18 cellular contexts compared by ENCODE assay signal in the genomic region with DNA sequence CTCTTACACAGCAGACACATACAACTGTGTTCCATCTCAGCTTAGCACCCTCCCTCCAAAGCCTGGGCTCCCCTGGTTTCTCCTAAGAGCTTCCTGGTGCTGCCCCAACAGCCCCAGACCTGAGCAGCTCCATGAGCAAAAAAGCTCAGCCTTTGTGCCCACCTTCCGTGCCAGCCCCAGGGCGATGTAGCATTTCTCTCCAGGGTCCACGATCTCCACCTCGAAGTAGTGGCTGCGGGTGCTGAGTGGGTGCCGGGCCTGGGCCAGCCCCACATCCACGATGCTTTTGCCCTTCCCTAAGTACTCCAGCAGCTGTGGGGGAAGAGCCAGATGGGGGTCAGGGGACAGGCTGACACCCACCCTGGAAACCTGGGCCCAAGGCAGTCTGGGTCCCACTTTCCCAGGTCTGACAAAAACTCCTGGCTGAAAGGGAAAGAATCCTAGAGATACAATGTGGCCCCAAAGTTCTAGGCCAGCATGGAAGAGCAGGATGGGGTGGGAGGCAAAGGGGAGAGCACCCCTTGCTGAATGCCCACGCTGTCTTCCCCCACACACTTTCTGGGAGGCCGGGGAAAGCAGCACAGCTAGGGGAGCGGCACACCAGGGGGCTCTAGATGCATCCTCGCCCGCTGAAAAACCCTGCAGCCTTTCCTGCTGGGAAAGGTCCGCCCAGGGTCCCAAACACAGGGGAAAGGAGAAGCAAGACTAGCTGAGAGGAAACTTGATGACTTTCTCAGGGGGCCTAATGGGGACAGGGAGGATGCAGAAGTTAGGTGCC. TPM values are rescaled to one million over a fixed set of nuclear protein-coding genes. Genes with fewer than 3 reads are reported as not detected.
DNase-seq lines count a peak whose midpoint lies in the region; FAIRE-seq and TF ChIP-seq lines count a peak whose summit lies in the region.
"Had no signal": no experiment of that assay in that cellular context is flagged by ENCODE, and none has a peak within 500 bp of the region (broad histone marks: within the 10 kb centered on the region; RNA-seq: fewer than 3 reads in every experiment).

No MANE protein-coding gene starts in this region.

- dilution Hi-C loops in mammary epithelial cell (cut with HindIII; ENCODE audit: low sequenced_read_pairs), result loop anchor here (5.0 kb wide), 2 partner anchors 34 to 64 kb away; a partner anchor contains a TSS

- no peak overlapping the region for H4K91ac ChIP-seq in H1 (replicated peaks; ENCODE audit: insufficient read length, low read length)
- no peak overlapping the region for H4K91ac ChIP-seq in neuronal stem cell (ENCODE audit: low read depth, low read length, poor library complexity)

- no peak for TF ChIP-seq EP300 in H1 (IDR thresholded peaks at IDR 0.05; ENCODE audit: borderline replicate concordance in 1 of 2, low read depth in 2 of 2, low read length in 2 of 2)

- no peaks in the 10 kb centered on the region for H3K23me2 ChIP-seq in H1 (ENCODE audit: low read depth, low read length)

- H3K4ac ChIP-seq in H1 (replicated peaks; ENCODE audit: insufficient read length, low read depth, low read length) (no peak overlapping the region), neuronal stem cell (ENCODE audit: low read length) (no peak overlapping the region)

- TF ChIP-seq POLR2A in breast epithelium (IDR thresholded peaks at IDR 0.05), result no peak
- TF ChIP-seq POLR2A in H1 (IDR thresholded peaks at IDR 0.05; ENCODE audit: control extremely low read depth in 1 of 2, low read depth in 2 of 2, low read length in 2 of 2), result no peak
- TF ChIP-seq POLR2A in uterus (IDR thresholded peaks at IDR 0.05), result no peak

- H2BK5ac ChIP-seq in H1 (ENCODE audit: low read depth, low read length) (no peak overlapping the region), neuronal stem cell (ENCODE audit: low read length) (no peak overlapping the region)

- H3K4me1 ChIP-seq in breast epithelium (peaks cover 4% of the 10 kb centered on the region in 2 donors), mammary epithelial cell (ENCODE audit: insufficient read depth, low read length) (peaks cover 42% of the 10 kb centered on the region), H1 (replicated peaks in 1 of 4; ENCODE audit: control insufficient read depth in 3 of 4, insufficient read depth in 4 of 4, low read length in 3 of 4) (peaks cover 4 to 16% (median 10%) of the 10 kb centered on the region in 4 experiments), neuronal stem cell (ENCODE audit: control insufficient read depth in 2 of 2, insufficient read depth in 1 of 2, low read depth in 1 of 2, low read length in 2 of 2) (peaks cover 12 to 18% of the 10 kb centered on the region in 2 donors), uterus (peaks cover 9 to 17% of the 10 kb centered on the region in 2 donors)
- H3K4me1 ChIP-seq: HAP-1 had no signal

- POLR2A ChIA-PET in H1 (lab: Charles Lee; ENCODE audit: partially characterized antibody), result interaction anchor here (0.9 to 1.2 kb wide), 2 partner anchors 11 to 31 kb away, joined by 3 read pairs; a partner anchor contains a TSS

- H2AK5ac ChIP-seq in H1 (ENCODE audit: low read depth, low read length) (no peak overlapping the region), neuronal stem cell (ENCODE audit: low read depth, low read length) (no peak overlapping the region)

- no peak for DNase-seq in breast epithelium (ENCODE audit: low spot score in 2 of 2)
- no peak for DNase-seq in mammary epithelial cell
- DNase-seq in H1 (ENCODE audit: low read depth in 1 of 2, low spot score in 2 of 2), result no peak
- DNase-seq in neuronal stem cell (ENCODE audit: low spot score), result no peak
- peak in 1 of 2 donors; percentile 19 for DNase-seq in uterus
- DNase-seq in AG20443 (ENCODE audit: low spot score), result no peak
- DNase-seq in DMS 273 treated with DMSO at 0.1 percent for 48 hours (lab: John Stamatoyannopoulos, UW), result no peak
- DNase-seq in medulla oblongata (ENCODE audit: extremely low spot score), result no peak
- DNase-seq: ACHN; activated CD4-positive, alpha-beta T cell treated with anti-CD3 and anti-CD28 coated beads, Interleukin-2, amount 50 U/mL, for 4 hours; NCI-H1092 treated with DMSO at 0.1 percent for 48 hours; NK-92 treated with Interleukin-12 subunit alpha and Interleukin-12 subunit beta, amount 100 ng/mL, for 24 hours; stimulated activated CD8-positive, alpha-beta memory T cell treated with anti-CD3 and anti-CD28 coated beads, Interleukin-4, amount 100 ng/mL, for 48 hours had no signal

- H3K4me2 ChIP-seq in mammary epithelial cell (ENCODE audit: insufficient read depth, low read depth, low read length) (no peak overlapping the region), H1 (ENCODE audit: insufficient read depth in 1 of 2, low read depth in 2 of 2, low read length in 2 of 2) (no peak overlapping the region), neuronal stem cell (ENCODE audit: insufficient read depth, low read length, poor library complexity, severe bottlenecking) (no peak overlapping the region)

- no peaks in the 10 kb centered on the region for H3K9me3 ChIP-seq in breast epithelium
- H3K9me3 ChIP-seq in mammary epithelial cell (replicated peaks; ENCODE audit: insufficient read depth, low read length), result no peaks in the 10 kb centered on the region
- no peaks in the 10 kb centered on the region for H3K9me3 ChIP-seq in H1 (ENCODE audit: insufficient read depth in 2 of 2, low read depth in 1 of 2, low read length in 1 of 2)
- H3K9me3 ChIP-seq in neuronal stem cell (replicated peaks in 1 of 2; ENCODE audit: control insufficient read depth in 2 of 2, insufficient read depth in 1 of 2, low read depth in 1 of 2, low read length in 2 of 2), result no peaks in the 10 kb centered on the region
- H3K9me3 ChIP-seq in uterus, result no peaks in the 10 kb centered on the region
- H3K9me3 ChIP-seq: HAP-1, SJSA1 had no signal

- H2BK15ac ChIP-seq in H1 (ENCODE audit: low read length) (no peak overlapping the region), neuronal stem cell (ENCODE audit: low read length) (no peak overlapping the region)

- H3K27ac ChIP-seq in breast epithelium (peak overlapping the region; percentile 67 to 87), mammary epithelial cell (ENCODE audit: insufficient read depth, low read depth, low read length) (no peak overlapping the region), H1 (ENCODE audit: low read depth, low read length) (no peak overlapping the region), neuronal stem cell (replicated peaks; ENCODE audit: low read length) (no peak overlapping the region), uterus (peak overlapping the region; percentile 86 to 89)
- H3K27ac ChIP-seq: SJSA1 had no signal

- H3K14ac ChIP-seq in H1 (ENCODE audit: insufficient read length), result no peak overlapping the region
- peak overlapping the region; percentile 11 for H3K14ac ChIP-seq in neuronal stem cell (ENCODE audit: low read length)

- TF ChIP-seq RAD21 in H1 (IDR thresholded peaks at IDR 0.05 in 1 of 2, conservative IDR thresholded peaks at IDR 0.05 in 1 of 2; ENCODE audit: low read depth in 2 of 2, low read length in 2 of 2), result no peak

- H2AFZ ChIP-seq in mammary epithelial cell (ENCODE audit: low read depth, low read length) (no peak overlapping the region), H1 (ENCODE audit: low read length) (no peak overlapping the region), neuronal stem cell (ENCODE audit: low read length) (no peak overlapping the region)

- H3K18ac ChIP-seq in H1 (ENCODE audit: extremely low read depth, low read length) (no peak overlapping the region), neuronal stem cell (ENCODE audit: low read length) (no peak overlapping the region)

- no peaks in the 10 kb centered on the region for H3K27me3 ChIP-seq in breast epithelium
- no peaks in the 10 kb centered on the region for H3K27me3 ChIP-seq in mammary epithelial cell (ENCODE audit: insufficient read depth, low read length)
- peaks cover 0 to 2% (median 0%) of the 10 kb centered on the region in 4 experiments; a peak in 2 of 7 replicates for H3K27me3 ChIP-seq in H1 (replicated peaks in 1 of 4; ENCODE audit: control insufficient read depth in 3 of 4, extremely low read depth in 1 of 4, insufficient read depth in 3 of 4, low read length in 3 of 4)
- no peaks in the 10 kb centered on the region for H3K27me3 ChIP-seq in neuronal stem cell (ENCODE audit: control insufficient read depth in 3 of 3, insufficient read depth in 3 of 3, low read depth in 1 of 3, low read length in 3 of 3)
- no peaks in the 10 kb centered on the region for H3K27me3 ChIP-seq in uterus
- H3K27me3 ChIP-seq: SJSA1 had no signal

- intact Hi-C loops in breast epithelium (cut with DNase I; ENCODE audit: low total_unique reads), result no loop called here
- intact Hi-C loops in mammary epithelial cell (cut with micrococcal nuclease), result loop anchor here (5.0 to 10.0 kb wide), 2 partner anchors 114 to 227 kb away; a partner anchor contains a TSS
- intact Hi-C loops in uterus (cut with DNase I; ENCODE audit: low total_unique reads), result loop anchor here (2.0 to 10.0 kb wide), 2 partner anchors 31 to 127 kb away; no protein-coding TSS in a partner anchor

- H3K4me3 ChIP-seq in breast epithelium (no peak overlapping the region), mammary epithelial cell (replicated peaks in 1 of 3; ENCODE audit: insufficient read depth in 1 of 3, low read depth in 2 of 3, low read length in 3 of 3) (no peak overlapping the region), H1 (ENCODE audit: extremely low read depth in 1 of 4, insufficient read depth in 2 of 4, low read depth in 3 of 4, low read length in 4 of 4) (no peak overlapping the region), neuronal stem cell (ENCODE audit: low read length in 2 of 2) (no peak overlapping the region), uterus (no peak overlapping the region)
- H3K4me3 ChIP-seq: HAP-1, SJSA1 had no signal

- H3K9ac ChIP-seq in mammary epithelial cell (ENCODE audit: insufficient read depth, low read length) (no peak overlapping the region), H1 (replicated peaks in 1 of 4; ENCODE audit: extremely low read depth in 1 of 4, low read depth in 3 of 4, low read length in 3 of 4) (no peak overlapping the region), neuronal stem cell (ENCODE audit: low read depth, low read length, poor library complexity) (no peak overlapping the region)

- H3K56ac ChIP-seq in H1 (replicated peaks; ENCODE audit: insufficient read length, low read depth, low read length), result no peak overlapping the region

- no peaks in the 10 kb centered on the region for H3K79me1 ChIP-seq in H1 (ENCODE audit: low read depth, low read length)
- no peaks in the 10 kb centered on the region for H3K79me1 ChIP-seq in neuronal stem cell (ENCODE audit: low read depth, low read length)

- H2BK20ac ChIP-seq in H1 (ENCODE audit: low read length), result no peak overlapping the region

- 87% methylated on average over 11 of the region's 13 CpGs for WGBS in mammary epithelial cell (ENCODE audit: low coverage, missing lambda C conversion rate)
- WGBS in H1 (ENCODE audit: extremely low coverage in 1 of 2, insufficient coverage in 1 of 2, insufficient read length in 1 of 2, insufficient replicate concordance in 2 of 2, low coverage in 1 of 2, low lambda C conversion rate in 2 of 2, missing lambda C conversion rate in 1 of 2), 2 experiments, result 79% methylated on average over 12 of the region's 13 CpGs; no CpG with 5 or more reads in 1 of the 2 experiments
- no CpG with 5 or more reads among the region's 13 CpGs for WGBS in neuronal stem cell (ENCODE audit: extremely low coverage in 2 of 2, insufficient read length in 2 of 2, insufficient replicate concordance in 1 of 2), 2 donors

- FAIRE-seq in H1 (lab: Jason Lieb, UNC), result no peak

- H4K8ac ChIP-seq in H1 (ENCODE audit: extremely low read depth, insufficient read depth, low read length) (peak overlapping the region; percentile 29; the same call in 1 of the 2 replicates), neuronal stem cell (ENCODE audit: low read depth, low read length) (no peak overlapping the region)

- TF ChIP-seq CTCF in breast epithelium (IDR thresholded peaks at IDR 0.05), result no peak
- TF ChIP-seq CTCF in mammary epithelial cell (conservative IDR thresholded peaks at IDR 0.05 in 1 of 2, IDR thresholded peaks at IDR 0.05 in 1 of 2; ENCODE audit: extremely low read depth in 1 of 2, insufficient read depth in 1 of 2, low read depth in 1 of 2, low read length in 2 of 2), result no peak
- TF ChIP-seq CTCF in H1 (IDR thresholded peaks at IDR 0.05; ENCODE audit: control extremely low read depth in 1 of 3, insufficient read depth in 1 of 3, low read depth in 1 of 3, low read length in 3 of 3), result no peak
- no peak for TF ChIP-seq CTCF in uterus (IDR thresholded peaks at IDR 0.05)

- H3K36me3 ChIP-seq in breast epithelium (no peaks in the 10 kb centered on the region), mammary epithelial cell (ENCODE audit: insufficient read depth, low read length) (peaks cover 4% of the 10 kb centered on the region), H1 (ENCODE audit: control insufficient read depth in 2 of 4, insufficient read depth in 4 of 4, low read length in 3 of 4) (no peaks in the 10 kb centered on the region), neuronal stem cell (replicated peaks in 1 of 2; ENCODE audit: control insufficient read depth in 2 of 2, insufficient read depth in 2 of 2, low read length in 2 of 2) (peaks cover 3 to 6% of the 10 kb centered on the region in 2 donors), uterus (no peaks in the 10 kb centered on the region)

- H3K79me2 ChIP-seq in mammary epithelial cell (ENCODE audit: insufficient read depth, low read length) (no peaks in the 10 kb centered on the region), H1 (ENCODE audit: control insufficient read depth in 1 of 2, insufficient read depth in 2 of 2, low read length in 2 of 2) (no peaks in the 10 kb centered on the region)

- CTCF ChIA-PET in mammary epithelial cell (lab: Charles Lee; ENCODE audit: low non-redundant PET), result no interaction called here
- CTCF ChIA-PET in H1 (lab: Charles Lee; ENCODE audit: partially characterized antibody), result interaction anchor here (1.0 to 22.4 kb wide), 10 partner anchors 12 to 183 kb away, joined by 3 to 531 read pairs (median 53); a partner anchor contains a TSS

- H3K23ac ChIP-seq in H1 (ENCODE audit: insufficient read length) (no peak overlapping the region), neuronal stem cell (ENCODE audit: low read depth, low read length, poor library complexity) (no peak overlapping the region)

- no TSS peak for BruUV-seq in mammary epithelial cell (replicated peaks; lab: Mats Ljungman, UMichigan)

- H4K5ac ChIP-seq in H1 (ENCODE audit: insufficient read length, low read depth, low read length), result no peak overlapping the region

- H2BK120ac ChIP-seq in H1 (replicated peaks; ENCODE audit: low read depth, low read length) (no peak overlapping the region), neuronal stem cell (ENCODE audit: low read depth, low read length) (no peak overlapping the region)

- in situ Hi-C loops in mammary epithelial cell (cut with MboI; ENCODE audit: low sequenced_read_pairs in 2 of 2), result loop anchor here (5.0 to 25.0 kb wide), 2 partner anchors 34 to 219 kb away; a partner anchor contains a TSS

- H4K20me1 ChIP-seq in mammary epithelial cell (ENCODE audit: insufficient read depth, low read length) (no peaks in the 10 kb centered on the region), H1 (replicated peaks in 1 of 2; ENCODE audit: control insufficient read depth in 1 of 2, insufficient read depth in 2 of 2, low read length in 2 of 2) (peaks cover 2 to 6% of the 10 kb centered on the region in 2 experiments)

- H2BK12ac ChIP-seq in H1 (ENCODE audit: low read depth, low read length) (no peak overlapping the region), neuronal stem cell (ENCODE audit: low read length) (no peak overlapping the region)

RNA-seq across cellular contexts. Expression of a gene that starts 11.0 kb away (rescaled TPM):
- total RNA-seq in breast epithelium (10 to 100 TPM; 31.8 to 45.8 (median 36.3) TPM), mammary epithelial cell (10 to 100 TPM; 30.0 to 39.4 TPM), uterus (10 to 100 TPM; 15.9 to 75.5 (median 28.9) TPM)
- polyA plus RNA-seq in mammary epithelial cell (28.0 TPM), H1 (2011; rRNA removed) (8.0 and 10.4 TPM in 2 replicates)
- 85.5 TPM for polyA minus RNA-seq in mammary epithelial cell
- 6.6 and 6.8 TPM in 2 replicates for total RNA-seq in H1 (2021; fragmentation: NEBNext Ultra II Directional; extraction: Animal tissue kit (Norgen Biotek cat#: 25700))
- polyA plus RNA-seq in H1 (2011; cell fraction: cytosol; rRNA removed), result 7.4 TPM
- 10.8 TPM for polyA plus RNA-seq in H1 (2011; cell fraction: nucleus; rRNA removed)
- 4.9 to 8.7 TPM (median 6.7 TPM) in 4 replicates for polyA plus RNA-seq in H1 (2012, experiment 1 of 2)
- polyA plus RNA-seq in H1 (2012, experiment 2 of 2), result 6.0 TPM
- 3.4 TPM for polyA plus RNA-seq in H1 (2013, experiment 1 of 2)
- polyA plus RNA-seq in H1 (2013, experiment 2 of 2), result 4.0 TPM
- 7.9 and 9.9 TPM in 2 replicates for polyA minus RNA-seq in H1 (2011; rRNA and poly(A)+ RNA removed)
- 4.6 TPM for polyA minus RNA-seq in H1 (2011; cell fraction: cytosol; rRNA and poly(A)+ RNA removed)
- 7.6 TPM for polyA minus RNA-seq in H1 (2011; cell fraction: nucleus; rRNA and poly(A)+ RNA removed)
- 3.1 TPM for polyA plus RNA-seq in neuronal stem cell (2013, experiment 1 of 2)
- 3.1 TPM for polyA plus RNA-seq in neuronal stem cell (2013, experiment 2 of 2)

RNA-seq across cellular contexts. Expression of a gene that starts 18.3 kb away (rescaled TPM):
- total RNA-seq in breast epithelium (100 to 1,000 TPM in 2 of 3 donors, 10 to 100 TPM in 1; 65.4 to 228 (median 156) TPM), mammary epithelial cell (1 to 10 TPM; 3.7 to 4.2 TPM), uterus (100 to 1,000 TPM in 2 of 4 donors, 10 to 100 TPM in 2; 64.0 to 394 (median 112) TPM)
- polyA plus RNA-seq in mammary epithelial cell (6.6 TPM), H1 (2011; rRNA removed) (2.8 and 5.0 TPM in 2 replicates)
- polyA minus RNA-seq in mammary epithelial cell, result 16.7 TPM
- 4.7 and 5.8 TPM in 2 replicates for total RNA-seq in H1 (2021; fragmentation: NEBNext Ultra II Directional; extraction: Animal tissue kit (Norgen Biotek cat#: 25700))
- 1.7 TPM for polyA plus RNA-seq in H1 (2011; cell fraction: cytosol; rRNA removed)
- 25.7 TPM for polyA plus RNA-seq in H1 (2011; cell fraction: nucleus; rRNA removed)
- 4.3 to 6.2 TPM (median 4.8 TPM) in 4 replicates for polyA plus RNA-seq in H1 (2012, experiment 1 of 2)
- 2.5 TPM for polyA plus RNA-seq in H1 (2012, experiment 2 of 2)
- 3.7 TPM for polyA plus RNA-seq in H1 (2013, experiment 1 of 2)
- 3.4 TPM for polyA plus RNA-seq in H1 (2013, experiment 2 of 2)
- polyA minus RNA-seq in H1 (2011; rRNA and poly(A)+ RNA removed), result 1.7 and 2.8 TPM in 2 replicates
- polyA minus RNA-seq in H1 (2011; cell fraction: cytosol; rRNA and poly(A)+ RNA removed), result 10.8 TPM
- polyA minus RNA-seq in H1 (2011; cell fraction: nucleus; rRNA and poly(A)+ RNA removed), result 10.6 TPM
- polyA plus RNA-seq in neuronal stem cell (2013, experiment 1 of 2), result 1.6 TPM
- polyA plus RNA-seq in neuronal stem cell (2013, experiment 2 of 2), result 0.83 TPM

RNA-seq across cellular contexts. Expression of a gene that starts 29.3 kb away (rescaled TPM):
- 100 to 1,000 TPM; 169 to 708 (median 284) TPM for total RNA-seq in breast epithelium
- 100 to 1,000 TPM in 1 of 2 donors, 10 to 100 TPM in 1; 47.7 to 125 TPM for total RNA-seq in mammary epithelial cell
- polyA plus RNA-seq in mammary epithelial cell, result 291 TPM
- polyA minus RNA-seq in mammary epithelial cell, result 208 TPM
- total RNA-seq in H1 (2021; fragmentation: NEBNext Ultra II Directional; extraction: Animal tissue kit (Norgen Biotek cat#: 25700)), result 13.7 and 16.4 TPM in 2 replicates
- 14.7 and 25.3 TPM in 2 replicates for polyA plus RNA-seq in H1 (2011; rRNA removed)
- 15.4 TPM for polyA plus RNA-seq in H1 (2011; cell fraction: cytosol; rRNA removed)
- polyA plus RNA-seq in H1 (2011; cell fraction: nucleus; rRNA removed), result 13.2 TPM
- 5.3 to 13.0 TPM (median 10.2 TPM) in 4 replicates for polyA plus RNA-seq in H1 (2012, experiment 1 of 2)
- polyA plus RNA-seq in H1 (2012, experiment 2 of 2), result 22.3 TPM
- polyA plus RNA-seq in H1 (2013, experiment 1 of 2), result 8.4 TPM
- 10.8 TPM for polyA plus RNA-seq in H1 (2013, experiment 2 of 2)
- 2.6 and 3.5 TPM in 2 replicates for polyA minus RNA-seq in H1 (2011; rRNA and poly(A)+ RNA removed)
- polyA minus RNA-seq in H1 (2011; cell fraction: cytosol; rRNA and poly(A)+ RNA removed), result 2.9 TPM
- 2.4 TPM for polyA minus RNA-seq in H1 (2011; cell fraction: nucleus; rRNA and poly(A)+ RNA removed)
- polyA plus RNA-seq in neuronal stem cell (2013, experiment 1 of 2), result 0.43 TPM
- 0.53 TPM for polyA plus RNA-seq in neuronal stem cell (2013, experiment 2 of 2)
- total RNA-seq in uterus, result 100 to 1,000 TPM in 3 of 4 donors, 10 to 100 TPM in 1; 48.7 to 762 (median 252) TPM
- total RNA-seq: activated T-helper 2 cell treated with anti-CD3 and anti-CD28 coated beads, Interferon-gamma antibody, Interleukin-2, Interleukin-4, amounts not matched to agents 10 μg/mL and 5 μg/mL and 100 μg/mL, durations not matched to agents 14 hours and 24 hours and 36 hours had no signal

RNA-seq across cellular contexts. Expression of a gene that starts 35.1 kb away (rescaled TPM):
- total RNA-seq in breast epithelium (under 1 TPM in 2 of 3 donors, not detected in 1; 0.16 to 0.33 TPM), mammary epithelial cell (under 1 TPM in 1 of 2 donors, not detected in 1; 0.16 TPM), uterus (under 1 TPM in 1 of 4 donors, not detected in 3; 0.82 TPM)
- polyA plus RNA-seq in mammary epithelial cell (0.29 TPM), H1 (2011; rRNA removed) (0.08 and 0.13 TPM in 2 replicates)
- polyA minus RNA-seq in mammary epithelial cell, result not detected
- not detected in 2 replicates for total RNA-seq in H1 (2021; fragmentation: NEBNext Ultra II Directional; extraction: Animal tissue kit (Norgen Biotek cat#: 25700))
- polyA plus RNA-seq in H1 (2011; cell fraction: cytosol; rRNA removed), result 0.12 TPM
- 0.21 TPM for polyA plus RNA-seq in H1 (2011; cell fraction: nucleus; rRNA removed)
- not detected in 4 replicates for polyA plus RNA-seq in H1 (2012, experiment 1 of 2)
- not detected for polyA plus RNA-seq in H1 (2012, experiment 2 of 2)
- polyA plus RNA-seq in H1 (2013, experiment 1 of 2), result 0.04 TPM
- polyA plus RNA-seq in H1 (2013, experiment 2 of 2), result not detected
- polyA minus RNA-seq in H1 (2011; rRNA and poly(A)+ RNA removed), result not detected in 2 replicates
- not detected for polyA minus RNA-seq in H1 (2011; cell fraction: cytosol; rRNA and poly(A)+ RNA removed)
- not detected for polyA minus RNA-seq in H1 (2011; cell fraction: nucleus; rRNA and poly(A)+ RNA removed)
- not detected for polyA plus RNA-seq in neuronal stem cell (2013, experiment 1 of 2)
- polyA plus RNA-seq in neuronal stem cell (2013, experiment 2 of 2), result not detected
- total RNA-seq: activated T-helper 2 cell treated with anti-CD3 and anti-CD28 coated beads, Interferon-gamma antibody, Interleukin-2, Interleukin-4, amounts not matched to agents 10 μg/mL and 5 μg/mL and 100 μg/mL, durations not matched to agents 14 hours and 24 hours and 36 hours; glomerular endothelial cell; pulmonary artery endothelial cell; SJSA1 had no signal

Comparison
In these comparisons a context has a peak if more than half of its experiments do, and no peak if none do; other contexts are left out.
1. H3K27ac ChIP-seq: peak in breast epithelium (2 of 2) and uterus (2 of 2); none in mammary epithelial cell (single experiment), H1 (single experiment) and neuronal stem cell (single experiment).